Comparison of ENCODE assay signal across 8 cellular contexts in genomic region chr1:11908139-11909021, GRCh38. TPM values are rescaled to one million over a fixed set of nuclear protein-coding genes. Genes with fewer than 3 reads are reported as not detected.
DNase-seq lines count a peak whose midpoint lies in the region; ATAC-seq and TF ChIP-seq lines count a peak whose summit lies in the region.

No MANE protein-coding gene starts in this region.

- H3K4me3 ChIP-seq in LNCaP clone FGC (ENCODE audit: low read depth, low read length), result peak overlapping the region; percentile 59
- peak overlapping the region; percentile 67 for H3K4me3 ChIP-seq in fibroblast of pulmonary artery (replicated peaks; ENCODE audit: low read depth, low read length)

- peak overlapping the region; percentile 99 to 100 for H3K27ac Mint-ChIP-seq in natural killer cell treated with Interleukin-12 subunit alpha and Interleukin-12 subunit beta and Interleukin-15 and Interleukin-18, amount 100 ng/mL, for 72 hours

- ATAC-seq in natural killer cell treated with Interleukin-12 subunit alpha and Interleukin-12 subunit beta and Interleukin-15 and Interleukin-18, amount 100 ng/mL, for 72 hours, result peak; percentile 82 to 83

- no peaks in the 10 kb centered on the region for H3K9me3 Mint-ChIP-seq in natural killer cell treated with Interleukin-12 subunit alpha and Interleukin-12 subunit beta and Interleukin-15 and Interleukin-18, amount 100 ng/mL, for 72 hours

- H3K36me3 Mint-ChIP-seq in natural killer cell treated with Interleukin-12 subunit alpha and Interleukin-12 subunit beta and Interleukin-15 and Interleukin-18, amount 100 ng/mL, for 72 hours, result no peaks in the 10 kb centered on the region

- TF ChIP-seq CTCF in LNCaP clone FGC (IDR thresholded peaks at IDR 0.05; ENCODE audit: control insufficient read depth, extremely low read depth, insufficient read depth), result no peak
- TF ChIP-seq CTCF in fibroblast of pulmonary artery (IDR thresholded peaks at IDR 0.05; ENCODE audit: low read length, missing control alignments), result no peak

- DNase-seq in EL (peak; percentile 99), H4 (ENCODE audit: low spot score) (peak; percentile 98), LNCaP clone FGC (ENCODE audit: low read depth) (peak; percentile 96), RPMI7951 (ENCODE audit: low read depth) (peak; percentile 100), fibroblast of pulmonary artery (ENCODE audit: low read depth) (peak; percentile 99)
- DNase-seq in activated T-helper 9 cell treated with anti-CD3 and anti-CD28 coated beads, Interleukin-2, amount 50 U/mL, for 16 hours (ENCODE audit: low read depth), result peak; percentile 67
- peak; percentile 94 for DNase-seq in natural killer cell treated with Interleukin-12 subunit alpha and Interleukin-12 subunit beta and Interleukin-15 and Interleukin-18, amount 100 ng/mL, for 72 hours (ENCODE audit: low spot score)
- peak in 5 of 6 experiments; percentile 72 to 98 (median 86) for DNase-seq in stimulated activated naive CD4-positive, alpha-beta T cell (lab: John Stamatoyannopoulos, UW)

- H3K27me3 Mint-ChIP-seq in natural killer cell treated with Interleukin-12 subunit alpha and Interleukin-12 subunit beta and Interleukin-15 and Interleukin-18, amount 100 ng/mL, for 72 hours, result no peaks in the 10 kb centered on the region

- peaks cover 21 to 32% of the 10 kb centered on the region in 2 donors for H3K4me1 Mint-ChIP-seq in natural killer cell treated with Interleukin-12 subunit alpha and Interleukin-12 subunit beta and Interleukin-15 and Interleukin-18, amount 100 ng/mL, for 72 hours (ENCODE audit: low read depth in 2 of 2)

- H3K4me3 Mint-ChIP-seq in natural killer cell treated with Interleukin-12 subunit alpha and Interleukin-12 subunit beta and Interleukin-15 and Interleukin-18, amount 100 ng/mL, for 72 hours, result peak overlapping the region; percentile 90

RNA-seq across cellular contexts. Expression of gene KIAA2013, which starts 17.8 kb away (rescaled TPM):
- 29.9 and 38.9 TPM in 2 replicates for total RNA-seq in H4 (2014; rRNA removed; shearing (Covaris generic))
- total RNA-seq in RPMI7951 (2014; rRNA removed; shearing (Covaris generic)), result 53.2 and 58.2 TPM in 2 replicates
- total RNA-seq in natural killer cell treated with Interleukin-12 subunit alpha and Interleukin-12 subunit beta and Interleukin-15 and Interleukin-18, amount 100 ng/mL, for 72 hours, result 10 to 100 TPM; 50.5 to 59.8 TPM

RNA-seq across cellular contexts. Expression of gene PLOD1, which starts 26.1 kb away (rescaled TPM):
- total RNA-seq in H4 (2014; rRNA removed; shearing (Covaris generic)), result 105 and 112 TPM in 2 replicates
- 395 and 413 TPM in 2 replicates for total RNA-seq in RPMI7951 (2014; rRNA removed; shearing (Covaris generic))
- 10 to 100 TPM; 50.7 to 72.4 TPM for total RNA-seq in natural killer cell treated with Interleukin-12 subunit alpha and Interleukin-12 subunit beta and Interleukin-15 and Interleukin-18, amount 100 ng/mL, for 72 hours

RNA-seq across cellular contexts. Expression of gene NPPB, which starts 49.6 kb away (rescaled TPM):
- total RNA-seq in H4 (2014; rRNA removed; shearing (Covaris generic)), result not detected in 2 replicates
- total RNA-seq in RPMI7951 (2014; rRNA removed; shearing (Covaris generic)), result not detected in 2 replicates
- not detected for total RNA-seq in natural killer cell treated with Interleukin-12 subunit alpha and Interleukin-12 subunit beta and Interleukin-15 and Interleukin-18, amount 100 ng/mL, for 72 hours

Comparison
In these comparisons a context has a peak if more than half of its experiments do, and no peak if none do; other contexts are left out.
1. Peak in every context shown above with its lines: DNase-seq, ATAC-seq and H3K4me3 ChIP-seq.